In the genomic region with DNA sequence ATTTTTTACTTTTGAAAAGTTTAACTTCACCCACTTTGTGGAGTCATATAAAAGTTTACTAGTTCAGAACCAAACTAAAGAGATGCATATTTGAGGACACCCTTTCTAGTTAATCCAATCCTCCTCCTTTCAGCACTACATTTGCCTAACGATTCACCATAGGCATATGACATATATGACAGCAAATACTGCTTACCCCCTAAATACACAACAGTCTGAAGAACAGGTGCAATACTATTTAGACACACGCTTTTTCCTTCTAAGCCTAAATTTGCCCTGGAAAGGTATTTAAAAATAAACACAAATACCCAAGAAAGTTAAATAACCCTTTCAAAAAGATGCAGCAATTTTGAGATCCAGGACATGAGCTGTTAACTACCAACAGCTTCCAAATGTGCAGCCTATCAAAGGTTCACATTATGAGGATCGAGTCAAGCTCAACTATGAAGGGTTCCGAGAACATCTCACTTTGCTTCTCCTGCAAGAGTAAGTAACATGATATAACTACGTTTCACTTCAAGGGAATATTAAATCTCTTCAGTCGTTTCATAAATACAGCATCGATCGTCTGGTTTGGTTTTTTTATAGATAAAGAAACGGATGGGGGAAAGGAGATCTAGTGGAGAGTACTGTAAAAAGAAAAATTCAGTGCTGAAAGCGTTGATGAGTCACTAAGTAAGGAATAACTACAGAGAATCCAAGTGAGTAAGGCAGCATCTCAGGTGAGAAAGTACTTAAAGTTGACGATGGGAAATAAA, we compare ENCODE assay signal across 8 cellular contexts. TPM values are rescaled to one million over a fixed set of nuclear protein-coding genes. Genes with fewer than 3 reads are reported as not detected.
DNase-seq lines count a peak whose midpoint lies in the region; ATAC-seq, FAIRE-seq and TF ChIP-seq lines count a peak whose summit lies in the region.

No MANE protein-coding gene starts in this region.

- RAD21 ChIA-PET in HCT116 (lab: Charles Lee; ENCODE audit: low non-redundant PET in 1 of 2, low total read pairs in 2 of 2, uncharacterized antibody in 2 of 2, unreplicated experiment in 2 of 2): no interaction called here

- TF ChIP-seq CTCF in A549 (IDR thresholded peaks at IDR 0.05) (no peak), HCT116 (IDR thresholded peaks at IDR 0.05 in 2 of 3, conservative IDR thresholded peaks at IDR 0.05 in 1 of 3; ENCODE audit: borderline replicate concordance in 1 of 3, insufficient read depth in 1 of 3, low read depth in 2 of 3, low read length in 2 of 3) (no peak), suprapubic skin (IDR thresholded peaks at IDR 0.05) (no peak)

- H3K9me3 ChIP-seq in A549 (no peaks in the 10 kb centered on the region), HCT116 (ENCODE audit: control insufficient read depth in 1 of 2, insufficient read depth in 1 of 2, low read depth in 1 of 2, low read length in 2 of 2) (no peaks in the 10 kb centered on the region), adipocyte (ENCODE audit: control insufficient read depth, low read length) (no peaks in the 10 kb centered on the region), suprapubic skin (no peaks in the 10 kb centered on the region)

- H3K4me3 ChIP-seq in A549 (peak overlapping the region; percentile 99), HCT116 (replicated peaks in 1 of 2; ENCODE audit: low read depth in 1 of 2, low read length in 2 of 2) (peak overlapping the region; percentile 80 to 91), adipocyte (ENCODE audit: low read length) (peak overlapping the region; percentile 94), suprapubic skin (peak overlapping the region; percentile 77)

- H3K4me1 ChIP-seq in A549 (peaks cover 39% of the 10 kb centered on the region), HCT116 (ENCODE audit: control insufficient read depth in 1 of 2, insufficient read depth in 2 of 2, low read length in 2 of 2) (peaks cover 31 to 36% of the 10 kb centered on the region in 2 experiments), adipocyte (ENCODE audit: control insufficient read depth, insufficient read depth, low read length) (peaks cover 31% of the 10 kb centered on the region), suprapubic skin (peaks cover 26% of the 10 kb centered on the region)

- BruUV-seq in HCT116 (replicated peaks; lab: Mats Ljungman, UMichigan): TSS peak; percentile 46

- FAIRE-seq in A549 (lab: Jason Lieb, UNC): no peak

- CTCF ChIA-PET in A549 (lab: Yijun Ruan, JAX) (interaction anchor here (1.0 to 1.6 kb wide), 2 partner anchors 32 to 58 kb away, joined by 3 to 4 read pairs; no protein-coding TSS in a partner anchor), HCT116 (lab: Charles Lee) (no interaction called here)

- no peaks in the 10 kb centered on the region for H4K20me1 ChIP-seq in HCT116 (ENCODE audit: insufficient read depth)

- H3K27ac ChIP-seq in A549 (peak overlapping the region; percentile 99), HCT116 (ENCODE audit: low read depth, low read length) (peak overlapping the region; percentile 97), suprapubic skin (peak overlapping the region; percentile 96)

- 7% methylated on average over 11 of the region's 11 CpGs for WGBS in A549 (ENCODE audit: missing lambda C conversion rate)
- 3% methylated on average over 11 of the region's 11 CpGs for WGBS in suprapubic skin

- H3K79me2 ChIP-seq in HCT116 (ENCODE audit: insufficient read depth, low read length): peaks cover 76% of the 10 kb centered on the region

- H3K4me2 ChIP-seq in A549 (peak overlapping the region; percentile 85), HCT116 (ENCODE audit: low read length) (peak overlapping the region; percentile 85)

- H3K9ac ChIP-seq in HCT116 (ENCODE audit: low read length): peak overlapping the region; percentile 97
- H3K9ac ChIP-seq in adipocyte (ENCODE audit: low read length): peak overlapping the region; percentile 96

- TF ChIP-seq POLR2A in A549 (IDR thresholded peaks at IDR 0.05; ENCODE audit: low read length) (no peak), HCT116 (IDR thresholded peaks at IDR 0.05; ENCODE audit: borderline replicate concordance, extremely low read depth, insufficient read depth, insufficient read length) (no peak), suprapubic skin (IDR thresholded peaks at IDR 0.05) (no peak)

- no peak overlapping the region for H2AFZ ChIP-seq in HCT116 (ENCODE audit: low read depth, low read length, poor library complexity, severe bottlenecking)

- TF ChIP-seq RAD21 in A549 (conservative IDR thresholded peaks at IDR 0.05 in 1 of 2, IDR thresholded peaks at IDR 0.05 in 1 of 2): no peak
- TF ChIP-seq RAD21 in HCT116 (IDR thresholded peaks at IDR 0.05; ENCODE audit: low read depth): peak; percentile 6; the same call in 1 of the 2 replicates

- H3K36me3 ChIP-seq in HCT116 (ENCODE audit: control insufficient read depth in 1 of 2, insufficient read depth in 2 of 2, low read length in 2 of 2): peaks cover 0 to 15% of the 10 kb centered on the region in 2 experiments; a peak in 2 of 4 replicates
- peaks cover 20% of the 10 kb centered on the region for H3K36me3 ChIP-seq in adipocyte (ENCODE audit: control insufficient read depth, insufficient read depth, low read length, severe bottlenecking)
- H3K36me3 ChIP-seq in suprapubic skin: peaks cover 8% of the 10 kb centered on the region

- H3K27me3 ChIP-seq in HCT116 (ENCODE audit: insufficient read depth, low read length): no peaks in the 10 kb centered on the region
- H3K27me3 ChIP-seq in adipocyte (replicated peaks; ENCODE audit: control insufficient read depth, insufficient read depth, low read length): no peaks in the 10 kb centered on the region
- no peaks in the 10 kb centered on the region for H3K27me3 ChIP-seq in suprapubic skin

- POLR2A ChIA-PET in A549 (lab: Yijun Ruan, JAX) (interaction anchor here (1.9 kb wide), 1 partner anchor 395 kb away, joined by 10 read pairs; a partner anchor contains a TSS), HCT116 (lab: Charles Lee) (interaction anchor here (1.2 kb wide), 1 partner anchor 33 kb away, joined by 3 read pairs; no protein-coding TSS in a partner anchor)

- intact Hi-C loops in HCT116 (cut with micrococcal nuclease): no loop called here

- no peak for DNase-seq in A549 (ENCODE audit: low read depth in 1 of 2, low spot score in 1 of 2)
- DNase-seq in HCT116 (ENCODE audit: low read depth, low spot score): no peak
- DNase-seq in adipocyte (ENCODE audit: low read depth): no peak
- peak; percentile 54 for DNase-seq in kidney glomerular epithelial cell (lab: John Stamatoyannopoulos, UW)
- DNase-seq in suprapubic skin (ENCODE audit: low spot score in 2 of 2): no peak
- DNase-seq in Ammon's horn (ENCODE audit: low spot score): no peak
- DNase-seq in NCI-H82 (lab: John Stamatoyannopoulos, UW): no peak
- DNase-seq in NCI-H2196 (lab: John Stamatoyannopoulos, UW; ENCODE audit: unreplicated experiment): no peak

- TF ChIP-seq EP300 in A549 (IDR thresholded peaks at IDR 0.05) (no peak), suprapubic skin (IDR thresholded peaks at IDR 0.05) (no peak)

- no peak for ATAC-seq in A549
- ATAC-seq in HCT116: no peak

- H3K9me2 ChIP-seq in HCT116 (ENCODE audit: insufficient read depth): no peaks in the 10 kb centered on the region; the same call in 1 of the 2 replicates

TF ChIP-seq in A549, 52 proteins besides CTCF, POLR2A, EP300 and RAD21:
- no peak for TF ChIP-seq FOXS1 (CRISPR knock-in tag; IDR thresholded peaks at IDR 0.05)
- no peak for TF ChIP-seq FOSL2 (IDR thresholded peaks at IDR 0.05)
- TF ChIP-seq FOSL2 (CRISPR knock-in tag; IDR thresholded peaks at IDR 0.05): peak; percentile 68

TF ChIP-seq in HCT116, 20 proteins besides CTCF, POLR2A, EP300 and RAD21:
- TF ChIP-seq ZFX (IDR thresholded peaks at IDR 0.05) (no peak), EGR1 (IDR thresholded peaks at IDR 0.05; ENCODE audit: low read depth) (peak; percentile 25; the same call in 1 of the 2 replicates)

RNA-seq across cellular contexts. Expression of a gene that starts 0.7 kb away (rescaled TPM):
- polyA plus RNA-seq in A549 (2011; rRNA removed) (8.5 and 12.4 TPM in 2 replicates), A549 (2017; fragmentation: RNase III; extraction: RNeasy Plus Mini Kit Qiagen cat#74134 plus additional on column Dnase treatment) (13.4 to 16.0 TPM (median 14.4 TPM) in 3 replicates)
- 2.4 and 2.7 TPM in 2 replicates for polyA plus RNA-seq in A549 (2012; cell fraction: cytosol; rRNA removed)
- 2.2 and 3.7 TPM in 2 replicates for polyA plus RNA-seq in A549 (2012; cell fraction: nucleus; rRNA removed)
- polyA minus RNA-seq in A549 (2011; rRNA and poly(A)+ RNA removed): 3.7 and 5.3 TPM in 2 replicates
- total RNA-seq in HCT116 (2021; ENCODE audit: unreplicated experiment) (5.0 TPM), suprapubic skin (1 to 10 TPM; 4.5 to 7.4 (median 5.2) TPM)
- polyA plus RNA-seq in HCT116 (2012): 1.9 and 2.3 TPM in 2 replicates

RNA-seq across cellular contexts. Expression of a gene that starts 1.4 kb away (rescaled TPM):
- polyA plus RNA-seq in A549 (2011; rRNA removed) (37.3 and 44.8 TPM in 2 replicates), A549 (2017; fragmentation: RNase III; extraction: RNeasy Plus Mini Kit Qiagen cat#74134 plus additional on column Dnase treatment) (21.6 to 22.9 TPM (median 22.1 TPM) in 3 replicates)
- polyA plus RNA-seq in A549 (2012; cell fraction: cytosol; rRNA removed): 7.1 and 8.2 TPM in 2 replicates
- 9.0 and 11.1 TPM in 2 replicates for polyA plus RNA-seq in A549 (2012; cell fraction: nucleus; rRNA removed)
- 35.2 and 36.8 TPM in 2 replicates for polyA minus RNA-seq in A549 (2011; rRNA and poly(A)+ RNA removed)
- total RNA-seq in HCT116 (2021; ENCODE audit: unreplicated experiment) (43.4 TPM), suprapubic skin (10 to 100 TPM; 21.5 to 50.0 (median 29.5) TPM)
- 18.5 and 22.7 TPM in 2 replicates for polyA plus RNA-seq in HCT116 (2012)
